ENCODE assay signal across 8 cellular contexts in genomic region chr6:37207903-37208456, GRCh38. TPM values are rescaled to one million over a fixed set of nuclear protein-coding genes. Genes with fewer than 3 reads are reported as not detected.
DNase-seq lines count a peak whose midpoint lies in the region; ATAC-seq, FAIRE-seq and TF ChIP-seq lines count a peak whose summit lies in the region.

No MANE protein-coding gene starts in this region.

- DNase-seq in DMS153 (lab: John Stamatoyannopoulos, UW), result peak; percentile 19
- peak; percentile 60 to 67 for DNase-seq in NCI-H446 (lab: John Stamatoyannopoulos, UW)
- DNase-seq in activated CD4-positive, CD25-positive, alpha-beta regulatory T cell (lab: John Stamatoyannopoulos, UW), result peak; percentile 78 to 95 (median 80)
- peak; percentile 78 for DNase-seq in bronchial epithelial cell (ENCODE audit: low read depth)
- DNase-seq in kidney epithelial cell (ENCODE audit: low read depth), result peak; percentile 29
- peak; percentile 84 for DNase-seq in stimulated activated CD4-positive, alpha-beta T cell treated with anti-CD3 and anti-CD28 coated beads, Interleukin-2, amount 100 ng/mL, for 4 hours (ENCODE audit: low read depth)

- TF ChIP-seq CTCF in bronchial epithelial cell (IDR thresholded peaks at IDR 0.05; ENCODE audit: insufficient read depth, low read length, severe bottlenecking) (peak; percentile 90), kidney epithelial cell (IDR thresholded peaks at IDR 0.05; ENCODE audit: insufficient read depth, low read length, poor library complexity, severe bottlenecking) (peak; percentile 81)

- H3K27me3 ChIP-seq in bronchial epithelial cell (ENCODE audit: control insufficient read depth, insufficient read depth, low read length) (no peaks in the 10 kb centered on the region), kidney epithelial cell (ENCODE audit: control insufficient read depth, insufficient read depth, low read length) (no peaks in the 10 kb centered on the region)

- no peak overlapping the region for H3K4me3 ChIP-seq in bronchial epithelial cell (ENCODE audit: low read depth, low read length)
- no peak overlapping the region for H3K4me3 ChIP-seq in kidney epithelial cell (ENCODE audit: low read depth, low read length)

- no peak for FAIRE-seq in bronchial epithelial cell (lab: Jason Lieb, UNC)

- ATAC-seq in HG02852 (IDR thresholded peaks at IDR 0.05; ENCODE audit: unreplicated experiment) (peak; percentile 67), GM21717 (IDR thresholded peaks at IDR 0.05; ENCODE audit: unreplicated experiment) (no peak)

- H3K36me3 ChIP-seq in bronchial epithelial cell (ENCODE audit: control insufficient read depth, insufficient read depth, low read length), result no peaks in the 10 kb centered on the region
- H3K36me3 ChIP-seq in kidney epithelial cell (ENCODE audit: control insufficient read depth, insufficient read depth, low read length), result no peaks in the 10 kb centered on the region

RNA-seq across cellular contexts. Expression of gene PIM1, which starts 38.0 kb away (rescaled TPM):
- total RNA-seq in bronchial epithelial cell (29.2 and 35.3 TPM in 2 replicates), kidney epithelial cell (18.2 and 19.5 TPM in 2 replicates)

RNA-seq across cellular contexts. Expression of gene TBC1D22B, which starts 49.6 kb away (rescaled TPM):
- 4.7 and 6.7 TPM in 2 replicates for total RNA-seq in bronchial epithelial cell
- total RNA-seq in kidney epithelial cell, result 12.7 and 13.0 TPM in 2 replicates

RNA-seq across cellular contexts. Expression of gene TMEM217, which starts 50.0 kb away (rescaled TPM):
- total RNA-seq in bronchial epithelial cell, result 0.26 and 0.38 TPM in 2 replicates
- total RNA-seq in kidney epithelial cell, result 2.0 and 4.0 TPM in 2 replicates

Comparison
In these comparisons a context has a peak if more than half of its experiments do, and no peak if none do; other contexts are left out.
1. DNase-seq: peak in every context shown above with its lines; median percentile 84 in stimulated activated CD4-positive, alpha-beta T cell treated with anti-CD3 and anti-CD28 coated beads, Interleukin-2, amount 100 ng/mL, for 4 hours; 80 in activated CD4-positive, CD25-positive, alpha-beta regulatory T cell; 78 in bronchial epithelial cell; 64 in NCI-H446; 29 in kidney epithelial cell; 19 in DMS153.